ENCODE assay signal across 9 cellular contexts in genomic region chr1:89908993-89909436, GRCh38.
DNase-seq lines count a peak whose midpoint lies in the region; ATAC-seq, FAIRE-seq and TF ChIP-seq lines count a peak whose summit lies in the region.
"Had no signal": no experiment of that assay in that cellular context is flagged by ENCODE, and none has a peak within 500 bp of the region (broad histone marks: within the 10 kb centered on the region; RNA-seq: fewer than 3 reads in every experiment).

No MANE protein-coding gene starts in this region.

- no peaks in the 10 kb centered on the region for H3K9me3 Mint-ChIP-seq in activated T-helper 1 cell treated with anti-CD3 and anti-CD28 coated beads, Interleukin-12 subunit alpha, Interleukin-12 subunit beta, Interleukin-2, Interleukin-4 antibody, amounts not matched to agents 30 ng/mL and 10 ng/mL and 1 ng/mL, durations not matched to agents 14 hours and 24 hours and 36 hours

- ATAC-seq in GM18909 (IDR thresholded peaks at IDR 0.05; ENCODE audit: poor library complexity, unreplicated experiment) (no peak), HG02981 (IDR thresholded peaks at IDR 0.05; ENCODE audit: unreplicated experiment) (no peak)

- H3K4me2 ChIP-seq in hepatocyte, result no peak overlapping the region

- no peak for TF ChIP-seq CTCF in A673 (conservative IDR thresholded peaks at IDR 0.05; ENCODE audit: low read depth, low read length)
- TF ChIP-seq CTCF in hepatocyte (IDR thresholded peaks at IDR 0.05; ENCODE audit: poor library complexity), result no peak

- CTCF ChIA-PET in A673 (lab: Charles Lee), result no interaction called here

- H3K4me3 Mint-ChIP-seq in activated T-helper 1 cell treated with anti-CD3 and anti-CD28 coated beads, Interleukin-12 subunit alpha, Interleukin-12 subunit beta, Interleukin-2, Interleukin-4 antibody, amounts not matched to agents 30 ng/mL and 10 ng/mL and 1 ng/mL, durations not matched to agents 14 hours and 24 hours and 36 hours, result no peak overlapping the region

- no TSS peak for BruUV-seq in A673 (replicated peaks; lab: Mats Ljungman, UMichigan)

- H3K9me3 ChIP-seq in A673 (ENCODE audit: low read depth, low read length, poor library complexity, severe bottlenecking) (no peaks in the 10 kb centered on the region), hepatocyte (ENCODE audit: low read depth) (no peaks in the 10 kb centered on the region)
- H3K9me3 ChIP-seq in effector memory CD4-positive, alpha-beta T cell (ENCODE audit: control insufficient read depth, low read length), result no peaks in the 10 kb centered on the region

- H3K36me3 Mint-ChIP-seq in activated T-helper 1 cell treated with anti-CD3 and anti-CD28 coated beads, Interleukin-12 subunit alpha, Interleukin-12 subunit beta, Interleukin-2, Interleukin-4 antibody, amounts not matched to agents 30 ng/mL and 10 ng/mL and 1 ng/mL, durations not matched to agents 14 hours and 24 hours and 36 hours (ENCODE audit: low read depth), result peaks cover 13% of the 10 kb centered on the region

- no peaks in the 10 kb centered on the region for H4K20me1 ChIP-seq in hepatocyte (ENCODE audit: insufficient read depth, poor library complexity, severe bottlenecking)

- no peak for TF ChIP-seq POLR2A in H54 (IDR thresholded peaks at IDR 0.05; ENCODE audit: low read depth, low read length)

- H3K9me2 ChIP-seq in hepatocyte (replicated peaks; ENCODE audit: insufficient read depth), result no peaks in the 10 kb centered on the region

- H3K79me2 ChIP-seq in hepatocyte, result peaks cover 33% of the 10 kb centered on the region

- peak; percentile 78 for FAIRE-seq in H54 (lab: Jason Lieb, UNC)

- DNase-seq in A673 (ENCODE audit: low spot score) (peak; percentile 97), H54 (ENCODE audit: insufficient read length, low spot score) (no peak), hepatocyte (ENCODE audit: low spot score) (no peak), iPS-NIHi11 (ENCODE audit: low spot score) (no peak)
- no peak for DNase-seq in activated T-helper 1 cell treated with anti-CD3 and anti-CD28 coated beads, Interleukin-12 subunit alpha, Interleukin-12 subunit beta, Interleukin-2, Interleukin-4 antibody, amounts not matched to agents 30 ng/mL and 10 ng/mL and 1 ng/mL, durations not matched to agents 14 hours and 24 hours and 36 hours (ENCODE audit: low spot score)
- DNase-seq in effector memory CD4-positive, alpha-beta T cell, result no peak
- DNase-seq: T-helper 9 cell had no signal

- intact Hi-C loops in A673 (cut with micrococcal nuclease; ENCODE audit: unreplicated experiment), result loop anchor here (2.0 to 5.0 kb wide), 4 partner anchors 67 to 158 kb away; partner anchors contain the start of gene LRRC8D
- intact Hi-C loops in activated T-helper 1 cell treated with anti-CD3 and anti-CD28 coated beads, Interleukin-12 subunit alpha, Interleukin-12 subunit beta, Interleukin-2, Interleukin-4 antibody, amounts not matched to agents 30 ng/mL and 10 ng/mL and 1 ng/mL, durations not matched to agents 14 hours and 24 hours and 36 hours (cut with micrococcal nuclease), result no loop called here

- H3K27ac ChIP-seq in A673 (ENCODE audit: low read depth, low read length, poor library complexity, severe bottlenecking) (peak overlapping the region; percentile 92), hepatocyte (peak overlapping the region; percentile 18)
- no peak overlapping the region for H3K27ac ChIP-seq in effector memory CD4-positive, alpha-beta T cell (ENCODE audit: insufficient read depth, low read length, poor library complexity, severe bottlenecking)

- H3K27me3 ChIP-seq in A673 (replicated peaks; ENCODE audit: insufficient read depth, low read depth, low read length, poor library complexity) (no peaks in the 10 kb centered on the region), hepatocyte (no peaks in the 10 kb centered on the region)
- H3K27me3 ChIP-seq in effector memory CD4-positive, alpha-beta T cell (replicated peaks; ENCODE audit: control insufficient read depth, insufficient read depth, low read length, poor library complexity, severe bottlenecking), result no peaks in the 10 kb centered on the region

- POLR2A ChIA-PET in A673 (lab: Charles Lee; ENCODE audit: low non-redundant PET), result interaction anchor here (0.6 kb wide), 1 partner anchor 136 kb away, joined by 3 read pairs; no protein-coding TSS in a partner anchor

- H3K4me1 ChIP-seq in A673 (ENCODE audit: insufficient read depth, low read length, poor library complexity, severe bottlenecking) (peaks cover 86% of the 10 kb centered on the region), hepatocyte (ENCODE audit: insufficient read depth) (peaks cover 23% of the 10 kb centered on the region)
- no peaks in the 10 kb centered on the region for H3K4me1 ChIP-seq in effector memory CD4-positive, alpha-beta T cell (ENCODE audit: control insufficient read depth, insufficient read depth, low read length, poor library complexity, severe bottlenecking)

- H2AFZ ChIP-seq in hepatocyte, result no peak overlapping the region

- WGBS in hepatocyte (ENCODE audit: low lambda C conversion rate, missing lambda C conversion rate), result 54% methylated on average over 3 of the region's 3 CpGs

- peak overlapping the region; percentile 0 for H3K4me3 ChIP-seq in A673 (ENCODE audit: low read depth, low read length, poor library complexity, severe bottlenecking)
- H3K4me3 ChIP-seq in hepatocyte, result no peak overlapping the region
- H3K4me3 ChIP-seq in effector memory CD4-positive, alpha-beta T cell (ENCODE audit: insufficient read depth, low read depth, low read length, poor library complexity, severe bottlenecking), result no peak overlapping the region

- H3K27ac Mint-ChIP-seq in activated T-helper 1 cell treated with anti-CD3 and anti-CD28 coated beads, Interleukin-12 subunit alpha, Interleukin-12 subunit beta, Interleukin-2, Interleukin-4 antibody, amounts not matched to agents 30 ng/mL and 10 ng/mL and 1 ng/mL, durations not matched to agents 14 hours and 24 hours and 36 hours, result peak overlapping the region; percentile 54

- H3K36me3 ChIP-seq in A673 (ENCODE audit: insufficient read depth, low read length, poor library complexity, severe bottlenecking) (no peaks in the 10 kb centered on the region), hepatocyte (replicated peaks; ENCODE audit: insufficient read depth, low read depth) (no peaks in the 10 kb centered on the region)
- peaks cover 4% of the 10 kb centered on the region for H3K36me3 ChIP-seq in effector memory CD4-positive, alpha-beta T cell (ENCODE audit: control insufficient read depth, insufficient read depth, low read length)

- H3K4me1 Mint-ChIP-seq in activated T-helper 1 cell treated with anti-CD3 and anti-CD28 coated beads, Interleukin-12 subunit alpha, Interleukin-12 subunit beta, Interleukin-2, Interleukin-4 antibody, amounts not matched to agents 30 ng/mL and 10 ng/mL and 1 ng/mL, durations not matched to agents 14 hours and 24 hours and 36 hours (ENCODE audit: low read depth), result peaks cover 61% of the 10 kb centered on the region

- H3K27me3 Mint-ChIP-seq in activated T-helper 1 cell treated with anti-CD3 and anti-CD28 coated beads, Interleukin-12 subunit alpha, Interleukin-12 subunit beta, Interleukin-2, Interleukin-4 antibody, amounts not matched to agents 30 ng/mL and 10 ng/mL and 1 ng/mL, durations not matched to agents 14 hours and 24 hours and 36 hours (ENCODE audit: insufficient read depth), result no peaks in the 10 kb centered on the region
